19 cellular contexts compared by ENCODE assay signal in genomic region chr5:106076655-106077054, GRCh38.
DNase-seq lines count a peak whose midpoint lies in the region; ATAC-seq and FAIRE-seq lines count a peak whose summit lies in the region.
"Had no signal": no experiment of that assay in that cellular context is flagged by ENCODE, and none has a peak within 500 bp of the region (broad histone marks: within the 10 kb centered on the region; RNA-seq: fewer than 3 reads in every experiment).

No MANE protein-coding gene starts in this region.

- ATAC-seq in activated naive CD4-positive, alpha-beta T cell treated with anti-CD3 and anti-CD28 coated beads, Interleukin-2, amount 50 U/mL, for 72 hours: peak; percentile 67 to 73
- peak; percentile 31 for ATAC-seq in activated T-helper 17 cell treated with anti-CD3 and anti-CD28 coated beads, Interleukin-2, amount 50 U/mL, for 72 hours (replicated peaks)
- no peak for ATAC-seq in GM19023 (IDR thresholded peaks at IDR 0.05; ENCODE audit: unreplicated experiment)

- peak; percentile 4 for FAIRE-seq in HTR-8/SVneo (lab: Jason Lieb, UNC)
- FAIRE-seq: A204.1, D721Med, G401.6, GM12891, H54 had no signal

- no peak overlapping the region for H3K4me3 Mint-ChIP-seq in activated T-helper 17 cell treated with anti-CD3 and anti-CD28 coated beads, Interleukin-2, amount 50 U/mL, for 72 hours
- H3K4me3 Mint-ChIP-seq: CD4-positive, CD25-positive, alpha-beta regulatory T cell; CD8-positive, alpha-beta memory T cell had no signal

- H3K27ac Mint-ChIP-seq in activated naive CD4-positive, alpha-beta T cell treated with anti-CD3 and anti-CD28 coated beads, Interleukin-2, amount 50 U/mL, for 72 hours: no peak overlapping the region
- H3K27ac Mint-ChIP-seq in activated T-helper 17 cell treated with anti-CD3 and anti-CD28 coated beads, Interleukin-2, amount 50 U/mL, for 72 hours: no peak overlapping the region
- H3K27ac Mint-ChIP-seq: CD4-positive, CD25-positive, alpha-beta regulatory T cell; CD8-positive, alpha-beta memory T cell had no signal

- H3K27me3 Mint-ChIP-seq in activated T-helper 17 cell treated with anti-CD3 and anti-CD28 coated beads, Interleukin-2, amount 50 U/mL, for 72 hours: no peaks in the 10 kb centered on the region
- H3K27me3 Mint-ChIP-seq: CD4-positive, CD25-positive, alpha-beta regulatory T cell; CD8-positive, alpha-beta memory T cell had no signal

- H3K4me1 Mint-ChIP-seq in activated T-helper 17 cell treated with anti-CD3 and anti-CD28 coated beads, Interleukin-2, amount 50 U/mL, for 72 hours: no peaks in the 10 kb centered on the region
- H3K4me1 Mint-ChIP-seq: CD4-positive, CD25-positive, alpha-beta regulatory T cell; CD8-positive, alpha-beta memory T cell had no signal

- DNase-seq in activated naive CD4-positive, alpha-beta T cell treated with anti-CD3 and anti-CD28 coated beads, Interleukin-2, amount 50 U/mL, for 72 hours (ENCODE audit: low spot score in 2 of 2): no peak
- no peak for DNase-seq in activated naive CD4-positive, alpha-beta T cell treated with Interleukin-2 at 50 U/mL for 16 hours
- DNase-seq in HTR-8/SVneo (ENCODE audit: insufficient read length, low spot score) (no peak), midbrain (lab: John Stamatoyannopoulos, UW) (no peak)
- DNase-seq: ACHN; BE2C; C1 segment of cervical spinal cord; Caco-2; CD8-positive, alpha-beta memory T cell; GM23248; HCEC 1CT had no signal

- H3K9me3 Mint-ChIP-seq in activated naive CD4-positive, alpha-beta T cell treated with anti-CD3 and anti-CD28 coated beads, Interleukin-2, amount 50 U/mL, for 72 hours: peaks cover 0 to 8% of the 10 kb centered on the region in 2 donors
- H3K9me3 Mint-ChIP-seq in activated T-helper 17 cell treated with anti-CD3 and anti-CD28 coated beads, Interleukin-2, amount 50 U/mL, for 72 hours: no peaks in the 10 kb centered on the region

- H3K36me3 Mint-ChIP-seq in activated naive CD4-positive, alpha-beta T cell treated with anti-CD3 and anti-CD28 coated beads, Interleukin-2, amount 50 U/mL, for 72 hours: no peaks in the 10 kb centered on the region
- no peaks in the 10 kb centered on the region for H3K36me3 Mint-ChIP-seq in activated T-helper 17 cell treated with anti-CD3 and anti-CD28 coated beads, Interleukin-2, amount 50 U/mL, for 72 hours (ENCODE audit: low read depth)
- H3K36me3 Mint-ChIP-seq: CD4-positive, CD25-positive, alpha-beta regulatory T cell; CD8-positive, alpha-beta memory T cell had no signal
